ENCODE assay signal across 8 cellular contexts in the genomic region with DNA sequence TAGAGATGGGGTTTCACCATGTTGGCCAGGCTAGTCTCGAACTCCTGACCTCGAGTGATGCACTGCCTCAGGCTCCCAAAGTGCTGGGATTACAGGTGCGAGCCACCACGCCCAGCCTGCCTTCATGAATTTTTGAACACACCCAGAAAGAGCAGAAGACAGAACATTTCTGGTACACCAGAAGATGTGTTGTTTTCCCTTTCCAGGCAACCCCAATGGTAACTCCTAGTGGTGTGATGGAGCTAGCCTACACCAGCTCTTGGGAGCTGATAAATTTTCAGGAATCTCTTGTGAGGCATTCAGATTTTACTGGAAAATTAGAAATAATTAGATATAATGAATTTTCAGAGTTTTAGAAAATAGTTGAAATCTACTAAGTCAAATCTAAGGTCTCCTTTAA. TPM values are rescaled to one million over a fixed set of nuclear protein-coding genes. Genes with fewer than 3 reads are reported as not detected.
DNase-seq lines count a peak whose midpoint lies in the region; ATAC-seq and TF ChIP-seq lines count a peak whose summit lies in the region.

No MANE protein-coding gene starts in this region.

- H3K9me3 Mint-ChIP-seq in activated CD4-positive, alpha-beta T cell treated with anti-CD3 and anti-CD28 coated beads, Interleukin-2, amount 10 ng/mL, durations not matched to agents 7 days and 5 days, result no peaks in the 10 kb centered on the region
- peaks cover 6% of the 10 kb centered on the region for H3K9me3 Mint-ChIP-seq in glutamatergic neuron (ENCODE audit: unreplicated experiment)

- no peak for DNase-seq in activated CD4-positive, alpha-beta T cell treated with anti-CD3 and anti-CD28 coated beads, Interleukin-2, amount 10 ng/mL, durations not matched to agents 7 days and 5 days
- DNase-seq in activated CD4-positive, alpha-beta T cell treated with anti-CD3 and anti-CD28 coated beads for 4 hours, result no peak
- DNase-seq in glutamatergic neuron, result no peak
- no peak for DNase-seq in suprapubic skin (ENCODE audit: low spot score in 2 of 2)
- DNase-seq in dermis blood vessel endothelial cell, result no peak
- DNase-seq in SKM-1 treated with dmso at 0.1 percent for 144 hours (lab: John Stamatoyannopoulos, UW; ENCODE audit: unreplicated experiment), result no peak
- no peak for DNase-seq in body of pancreas

- WGBS in suprapubic skin, result 93% methylated on average over 4 of the region's 4 CpGs
- WGBS in body of pancreas, 2 donors, result 96 to 98% methylated on average over 4 of the region's 4 CpGs

- no peak for ATAC-seq in body of pancreas

- peak overlapping the region; percentile 83 for H3K27ac Mint-ChIP-seq in activated CD4-positive, alpha-beta T cell treated with anti-CD3 and anti-CD28 coated beads, Interleukin-2, amount 10 ng/mL, durations not matched to agents 7 days and 5 days
- H3K27ac Mint-ChIP-seq in glutamatergic neuron (ENCODE audit: unreplicated experiment), result no peak overlapping the region

- POLR2A ChIA-PET in activated CD4-positive, alpha-beta T cell treated with anti-CD3 and anti-CD28 coated beads, Interleukin-2, amount 10 ng/mL, durations not matched to agents 7 days and 5 days (lab: Charles Lee), result interaction anchor here (0.6 to 1.0 kb wide), 2 partner anchors 67 to 92 kb away, joined by 3 read pairs; no protein-coding TSS in a partner anchor

- H3K27ac ChIP-seq in VCaP (peak overlapping the region; percentile 93), suprapubic skin (no peak overlapping the region), body of pancreas (peak overlapping the region in 1 of 4 donors; percentile 97)

- H3K4me1 ChIP-seq in suprapubic skin, result peaks cover 14% of the 10 kb centered on the region
- peaks cover 14% of the 10 kb centered on the region for H3K4me1 ChIP-seq in body of pancreas

- intact Hi-C loops in body of pancreas (cut with DNase I), result no loop called here

- peak overlapping the region; percentile 96 for H3K4me3 Mint-ChIP-seq in activated CD4-positive, alpha-beta T cell treated with anti-CD3 and anti-CD28 coated beads, Interleukin-2, amount 10 ng/mL, durations not matched to agents 7 days and 5 days
- H3K4me3 Mint-ChIP-seq in glutamatergic neuron (ENCODE audit: unreplicated experiment), result peak overlapping the region; percentile 90

- H3K27me3 Mint-ChIP-seq in activated CD4-positive, alpha-beta T cell treated with anti-CD3 and anti-CD28 coated beads, Interleukin-2, amount 10 ng/mL, durations not matched to agents 7 days and 5 days, result peaks cover 3% of the 10 kb centered on the region
- H3K27me3 Mint-ChIP-seq in glutamatergic neuron (ENCODE audit: unreplicated experiment), result no peaks in the 10 kb centered on the region

- H3K27me3 ChIP-seq in suprapubic skin, result no peaks in the 10 kb centered on the region
- no peaks in the 10 kb centered on the region for H3K27me3 ChIP-seq in body of pancreas

- no peak for TF ChIP-seq EP300 in suprapubic skin (IDR thresholded peaks at IDR 0.05)

- H3K4me3 ChIP-seq in suprapubic skin (peak overlapping the region; percentile 84), body of pancreas (no peak overlapping the region)

- H3K9me3 ChIP-seq in suprapubic skin (no peaks in the 10 kb centered on the region), body of pancreas (no peaks in the 10 kb centered on the region)

- TF ChIP-seq POLR2A in suprapubic skin (IDR thresholded peaks at IDR 0.05) (no peak), body of pancreas (IDR thresholded peaks at IDR 0.05) (no peak)

- peaks cover 10% of the 10 kb centered on the region for H3K36me3 Mint-ChIP-seq in activated CD4-positive, alpha-beta T cell treated with anti-CD3 and anti-CD28 coated beads, Interleukin-2, amount 10 ng/mL, durations not matched to agents 7 days and 5 days (ENCODE audit: low read depth)
- no peaks in the 10 kb centered on the region for H3K36me3 Mint-ChIP-seq in glutamatergic neuron (ENCODE audit: unreplicated experiment)

- H3K36me3 ChIP-seq in suprapubic skin, result no peaks in the 10 kb centered on the region
- no peaks in the 10 kb centered on the region for H3K36me3 ChIP-seq in body of pancreas (replicated peaks in 1 of 2; ENCODE audit: insufficient read depth in 1 of 2, low read depth in 2 of 2)

- CTCF ChIA-PET in activated CD4-positive, alpha-beta T cell treated with anti-CD3 and anti-CD28 coated beads, Interleukin-2, amount 10 ng/mL, durations not matched to agents 7 days and 5 days (lab: Charles Lee), result interaction anchor here (0.8 to 1.8 kb wide), 3 partner anchors 11 to 15 kb away, joined by 3 to 7 read pairs (median 3); no protein-coding TSS in a partner anchor

- H3K4me1 Mint-ChIP-seq in activated CD4-positive, alpha-beta T cell treated with anti-CD3 and anti-CD28 coated beads, Interleukin-2, amount 10 ng/mL, durations not matched to agents 7 days and 5 days, result peaks cover 14% of the 10 kb centered on the region
- H3K4me1 Mint-ChIP-seq in glutamatergic neuron (ENCODE audit: low read depth, unreplicated experiment), result peaks cover 3% of the 10 kb centered on the region

- TF ChIP-seq CTCF in VCaP (conservative IDR thresholded peaks at IDR 0.05) (no peak), glutamatergic neuron (IDR thresholded peaks at IDR 0.05; ENCODE audit: partially characterized antibody, unreplicated experiment) (no peak), suprapubic skin (IDR thresholded peaks at IDR 0.05) (no peak), body of pancreas (IDR thresholded peaks at IDR 0.05) (no peak)

RNA-seq across cellular contexts. Expression of gene CCDC7, which starts 0.9 kb away (rescaled TPM):
- total RNA-seq in activated CD4-positive, alpha-beta T cell treated with anti-CD3 and anti-CD28 coated beads, Interleukin-2, amount 10 ng/mL, durations not matched to agents 7 days and 5 days, result 10 to 100 TPM; 18.3 to 21.4 TPM
- total RNA-seq in glutamatergic neuron (ENCODE audit: unreplicated experiment) (6.7 TPM), suprapubic skin (10 to 100 TPM in 1 of 4 donors, 1 to 10 TPM in 3; 4.6 to 10.1 (median 7.6) TPM), dermis blood vessel endothelial cell (4.3 and 13.6 TPM in 2 replicates), body of pancreas (10 to 100 TPM in 1 of 2 donors, 1 to 10 TPM in 1; 4.3 to 23.6 TPM)
